Comparison of ENCODE assay signal across 34 cellular contexts in the genomic region with DNA sequence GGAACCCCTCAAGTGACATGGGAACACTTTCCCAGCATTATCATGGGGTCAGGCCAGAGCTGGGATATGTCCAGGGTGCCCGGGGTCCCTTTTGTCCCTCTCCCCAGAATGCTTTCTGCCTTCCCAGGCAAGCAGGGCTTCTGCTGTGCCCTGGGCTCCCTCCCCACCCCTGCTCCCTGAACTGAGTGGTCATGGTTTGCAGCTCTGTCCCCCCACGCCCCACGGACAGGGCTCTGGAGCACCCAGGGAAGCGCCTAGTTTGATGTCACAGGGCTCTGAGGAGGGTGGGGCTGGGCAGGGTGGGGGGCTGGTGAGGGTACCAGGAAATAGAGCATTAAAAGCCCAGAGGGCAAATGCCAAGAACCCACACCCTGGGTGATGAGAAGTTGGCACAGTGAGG.
"Had no signal": no experiment of that assay in that cellular context is flagged by ENCODE, and none has a peak within 500 bp of the region (broad histone marks: within the 10 kb centered on the region; RNA-seq: fewer than 3 reads in every experiment).

No MANE protein-coding gene starts in this region.

- H3K27ac ChIP-seq: brain microvascular endothelial cell, esophagus muscularis mucosa, foreskin keratinocyte, gastrocnemius medialis, WERI-Rb-1 had no signal

- FAIRE-seq: astrocyte, bronchial epithelial cell, colon had no signal

- H3K4me1 Mint-ChIP-seq: activated B cell treated with CpG ODN at 0.5 μM for 24 hours; activated CD4-positive, alpha-beta T cell treated with anti-CD3 and anti-CD28 coated beads, Interleukin-2, amount 10 ng/mL, durations not matched to agents 24 days and 14 days; activated T-helper 17 cell treated with anti-CD3 and anti-CD28 coated beads, Interleukin-2, amount 50 U/mL, for 72 hours had no signal

- H3K36me3 ChIP-seq: brain microvascular endothelial cell, gastrocnemius medialis had no signal

- H3K27me3 Mint-ChIP-seq: activated B cell treated with CpG ODN at 0.5 μM for 24 hours; activated CD4-positive, alpha-beta memory T cell treated with anti-CD3 and anti-CD28 coated beads for 36 hours; activated CD4-positive, alpha-beta T cell treated with anti-CD3 and anti-CD28 coated beads, Interleukin-2, amount 10 ng/mL, durations not matched to agents 24 days and 14 days; activated CD8-positive, alpha-beta memory T cell treated with anti-CD3 and anti-CD28 coated beads, Interleukin-2, amount 10 ng/mL, durations not matched to agents 7 days and 5 days; activated naive CD8-positive, alpha-beta T cell; activated T-cell treated with anti-CD3 and anti-CD28 coated beads, Interleukin-2, amount 50 U/mL, for 24 hours; activated T-helper 17 cell treated with anti-CD3 and anti-CD28 coated beads, Interleukin-2, amount 50 U/mL, for 72 hours; effector memory CD8-positive, alpha-beta T cell; T-helper 17 cell had no signal

- H3K9me3 Mint-ChIP-seq: activated B cell treated with CpG ODN at 0.5 μM for 24 hours; activated CD4-positive, alpha-beta memory T cell treated with anti-CD3 and anti-CD28 coated beads for 36 hours; activated CD4-positive, alpha-beta T cell treated with anti-CD3 and anti-CD28 coated beads, Interleukin-2, amount 10 ng/mL, durations not matched to agents 24 days and 14 days; activated T-cell treated with anti-CD3 and anti-CD28 coated beads, Interleukin-2, amount 50 U/mL, for 24 hours; activated T-helper 17 cell treated with anti-CD3 and anti-CD28 coated beads, Interleukin-2, amount 50 U/mL, for 72 hours; effector memory CD8-positive, alpha-beta T cell; T-helper 2 cell treated with Interferon-gamma antibody and Interleukin-4, amounts not matched to agents 5 μg/mL and 100 μg/mL, for 36 hours had no signal

- H3K36me3 Mint-ChIP-seq: activated CD8-positive, alpha-beta memory T cell treated with anti-CD3 and anti-CD28 coated beads, Interleukin-2, amount 10 ng/mL, durations not matched to agents 7 days and 5 days had no signal

- H3K27me3 ChIP-seq: brain microvascular endothelial cell, esophagus muscularis mucosa, foreskin keratinocyte, gastrocnemius medialis had no signal

- H3K27ac Mint-ChIP-seq: activated B cell treated with CpG ODN at 0.5 μM for 24 hours; activated CD4-positive, alpha-beta memory T cell treated with anti-CD3 and anti-CD28 coated beads for 36 hours; activated CD4-positive, alpha-beta T cell treated with anti-CD3 and anti-CD28 coated beads, Interleukin-2, amount 10 ng/mL, durations not matched to agents 24 days and 14 days; activated CD8-positive, alpha-beta memory T cell treated with anti-CD3 and anti-CD28 coated beads, Interleukin-2, amount 10 ng/mL, durations not matched to agents 7 days and 5 days; activated CD8-positive, alpha-beta T cell treated with anti-CD3 and anti-CD28 coated beads, Interleukin-2, amount 10 ng/mL, durations not matched to agents 7 days and 5 days; activated naive CD8-positive, alpha-beta T cell; activated T-cell treated with anti-CD3 and anti-CD28 coated beads, Interleukin-2, amount 50 U/mL, for 24 hours; T-helper 17 cell; T-helper 2 cell treated with Interferon-gamma antibody and Interleukin-4, amounts not matched to agents 5 μg/mL and 100 μg/mL, for 36 hours had no signal

- H3K9me3 ChIP-seq: esophagus muscularis mucosa, gastrocnemius medialis had no signal

- ATAC-seq: activated CD4-positive, CD25-positive, alpha-beta regulatory T cell treated with anti-CD3 and anti-CD28 coated beads, Interleukin-2, amount 50 U/mL, for 24 hours; activated CD8-positive, alpha-beta memory T cell treated with anti-CD3 and anti-CD28 coated beads, Interleukin-2, amount 10 ng/mL, durations not matched to agents 7 days and 5 days; activated CD8-positive, alpha-beta T cell treated with anti-CD3 and anti-CD28 coated beads, Interleukin-2, amount 10 ng/mL, durations not matched to agents 7 days and 5 days; activated T-helper 17 cell treated with anti-CD3 and anti-CD28 coated beads, Interleukin-2, amount 50 U/mL, for 72 hours; effector memory CD8-positive, alpha-beta T cell; foreskin keratinocyte; gastrocnemius medialis; T-helper 17 cell had no signal

- DNase-seq: activated B cell treated with CpG ODN at 0.5 μM for 24 hours; activated CD4-positive, alpha-beta memory T cell treated with anti-CD3 and anti-CD28 coated beads for 36 hours; activated CD4-positive, alpha-beta T cell treated with anti-CD3 and anti-CD28 coated beads, Interleukin-2, amount 10 ng/mL, durations not matched to agents 24 days and 14 days; activated CD8-positive, alpha-beta memory T cell treated with anti-CD3 and anti-CD28 coated beads, Interleukin-2, amount 10 ng/mL, durations not matched to agents 7 days and 5 days; activated CD8-positive, alpha-beta memory T cell treated with anti-CD3 and anti-CD28 coated beads, Interleukin-2, amount 50 U/mL, for 48 hours; activated CD8-positive, alpha-beta T cell treated with anti-CD3 and anti-CD28 coated beads, Interleukin-2, amount 10 ng/mL, durations not matched to agents 7 days and 5 days; activated effector memory CD4-positive, alpha-beta T cell treated with Interleukin-2 at 50 U/mL for 16 hours; activated gamma-delta T cell treated with Interleukin-2 at 50 U/mL for 16 hours; activated naive CD4-positive, alpha-beta T cell treated with anti-CD3 and anti-CD28 coated beads, Interleukin-2, amount 50 U/mL, for 16 hours; activated naive CD4-positive, alpha-beta T cell treated with Interleukin-2 at 50 U/mL for 16 hours; activated T-cell treated with anti-CD3 and anti-CD28 coated beads for 4 hours; activated T-cell treated with anti-CD3 and anti-CD28 coated beads, Interleukin-2, amount 50 U/mL, for 24 hours; amniotic stem cell; anterior cingulate cortex; brain microvascular endothelial cell; cortex of kidney; dermis blood vessel endothelial cell; effector CD4-positive, alpha-beta T cell; effector memory CD8-positive, alpha-beta T cell; erythroblast; foreskin keratinocyte; gastrocnemius medialis; T-helper 1 cell; T-helper 17 cell; T1000; WERI-Rb-1 had no signal

- H3K4me3 ChIP-seq: esophagus muscularis mucosa, gastrocnemius medialis had no signal

- H3K4me1 ChIP-seq: esophagus muscularis mucosa, foreskin keratinocyte, gastrocnemius medialis had no signal

- H3K4me3 Mint-ChIP-seq: activated B cell treated with CpG ODN at 0.5 μM for 24 hours; activated CD4-positive, alpha-beta memory T cell treated with anti-CD3 and anti-CD28 coated beads for 36 hours; activated CD4-positive, alpha-beta T cell treated with anti-CD3 and anti-CD28 coated beads, Interleukin-2, amount 10 ng/mL, durations not matched to agents 24 days and 14 days; activated CD8-positive, alpha-beta memory T cell treated with anti-CD3 and anti-CD28 coated beads, Interleukin-2, amount 10 ng/mL, durations not matched to agents 7 days and 5 days; activated CD8-positive, alpha-beta T cell treated with anti-CD3 and anti-CD28 coated beads, Interleukin-2, amount 10 ng/mL, durations not matched to agents 7 days and 5 days; activated naive CD8-positive, alpha-beta T cell; activated T-cell treated with anti-CD3 and anti-CD28 coated beads, Interleukin-2, amount 50 U/mL, for 24 hours; activated T-helper 17 cell treated with anti-CD3 and anti-CD28 coated beads, Interleukin-2, amount 50 U/mL, for 72 hours; T-helper 17 cell; T-helper 2 cell treated with Interferon-gamma antibody and Interleukin-4, amounts not matched to agents 5 μg/mL and 100 μg/mL, for 36 hours had no signal
